ENCODE assay signal across 16 cellular contexts in genomic region chr3:113002033-113002432, GRCh38. TPM values are rescaled to one million over a fixed set of nuclear protein-coding genes. Genes with fewer than 3 reads are reported as not detected.
DNase-seq lines count a peak whose midpoint lies in the region; ATAC-seq and TF ChIP-seq lines count a peak whose summit lies in the region.
"Had no signal": no experiment of that assay in that cellular context is flagged by ENCODE, and none has a peak within 500 bp of the region (broad histone marks: within the 10 kb centered on the region; RNA-seq: fewer than 3 reads in every experiment).

No MANE protein-coding gene starts in this region.

- POLR2A ChIA-PET in CD4-positive, alpha-beta T cell (lab: Charles Lee), result interaction anchor here (0.6 to 3.3 kb wide), 9 partner anchors 10 to 268 kb away, joined by 3 to 33 read pairs (median 3); partner anchors contain the start of gene GTPBP8

- H3K4me3 Mint-ChIP-seq in CD4-positive, alpha-beta T cell, result peak overlapping the region; percentile 36
- no peak overlapping the region for H3K4me3 Mint-ChIP-seq in activated T-helper 1 cell treated with anti-CD3 and anti-CD28 coated beads, Interleukin-12 subunit alpha, Interleukin-12 subunit beta, Interleukin-2, Interleukin-4 antibody, amounts not matched to agents 30 ng/mL and 10 ng/mL and 1 ng/mL, durations not matched to agents 14 hours and 24 hours and 36 hours

- no peaks in the 10 kb centered on the region for H3K27me3 Mint-ChIP-seq in CD4-positive, alpha-beta T cell
- no peaks in the 10 kb centered on the region for H3K27me3 Mint-ChIP-seq in activated T-helper 1 cell treated with anti-CD3 and anti-CD28 coated beads, Interleukin-12 subunit alpha, Interleukin-12 subunit beta, Interleukin-2, Interleukin-4 antibody, amounts not matched to agents 30 ng/mL and 10 ng/mL and 1 ng/mL, durations not matched to agents 14 hours and 24 hours and 36 hours (ENCODE audit: insufficient read depth)

- peak overlapping the region; percentile 90 for H3K27ac Mint-ChIP-seq in CD4-positive, alpha-beta T cell
- H3K27ac Mint-ChIP-seq in activated T-helper 1 cell treated with anti-CD3 and anti-CD28 coated beads, Interleukin-12 subunit alpha, Interleukin-12 subunit beta, Interleukin-2, Interleukin-4 antibody, amounts not matched to agents 30 ng/mL and 10 ng/mL and 1 ng/mL, durations not matched to agents 14 hours and 24 hours and 36 hours, result peak overlapping the region; percentile 85

- H3K36me3 Mint-ChIP-seq in CD4-positive, alpha-beta T cell (ENCODE audit: low read depth), result peaks cover 87% of the 10 kb centered on the region
- H3K36me3 Mint-ChIP-seq in activated T-helper 1 cell treated with anti-CD3 and anti-CD28 coated beads, Interleukin-12 subunit alpha, Interleukin-12 subunit beta, Interleukin-2, Interleukin-4 antibody, amounts not matched to agents 30 ng/mL and 10 ng/mL and 1 ng/mL, durations not matched to agents 14 hours and 24 hours and 36 hours (ENCODE audit: low read depth), result peaks cover 69% of the 10 kb centered on the region

- peak; percentile 7 for DNase-seq in CD1c-positive myeloid dendritic cell (ENCODE audit: extremely low spot score)
- no peak for DNase-seq in CD4-positive, alpha-beta T cell
- DNase-seq in activated T-helper 1 cell treated with anti-CD3 and anti-CD28 coated beads, Interleukin-12 subunit alpha, Interleukin-12 subunit beta, Interleukin-2, Interleukin-4 antibody, amounts not matched to agents 30 ng/mL and 10 ng/mL and 1 ng/mL, durations not matched to agents 14 hours and 24 hours and 36 hours (ENCODE audit: low spot score), result no peak
- DNase-seq in fibroblast of villous mesenchyme (ENCODE audit: low read depth), result peak; percentile 44
- no peak for DNase-seq in RKO (ENCODE audit: low spot score)
- no peak for DNase-seq in NCI-H187 (lab: John Stamatoyannopoulos, UW)
- no peak for DNase-seq in NCI-H1417 (lab: John Stamatoyannopoulos, UW)
- DNase-seq: brain microvascular endothelial cell, colonic mucosa, KG1, MV-4-11, NCI-H1694 treated with DMSO at 0.1 percent for 48 hours, occipital lobe, T-helper 9 cell had no signal

- ATAC-seq in CD4-positive, alpha-beta T cell (ENCODE audit: poor library complexity), result no peak

- H3K27ac ChIP-seq in CD4-positive, alpha-beta T cell (ENCODE audit: low read depth, low read length), result peak overlapping the region; percentile 22
- H3K27ac ChIP-seq: brain microvascular endothelial cell, colonic mucosa, SJSA1 had no signal

- CTCF ChIA-PET in CD4-positive, alpha-beta T cell (lab: Charles Lee), result interaction anchor here (0.9 to 2.5 kb wide), 3 partner anchors 17 to 27 kb away, joined by 3 to 9 read pairs (median 4); partner anchors contain the start of gene CD200R1

- no peak for TF ChIP-seq CTCF in CD4-positive, alpha-beta T cell (IDR thresholded peaks at IDR 0.05)
- no peak for TF ChIP-seq CTCF in fibroblast of villous mesenchyme (IDR thresholded peaks at IDR 0.05; ENCODE audit: insufficient read depth, low read depth, low read length)

- H3K9me3 Mint-ChIP-seq in CD4-positive, alpha-beta T cell, result no peaks in the 10 kb centered on the region
- H3K9me3 Mint-ChIP-seq in activated T-helper 1 cell treated with anti-CD3 and anti-CD28 coated beads, Interleukin-12 subunit alpha, Interleukin-12 subunit beta, Interleukin-2, Interleukin-4 antibody, amounts not matched to agents 30 ng/mL and 10 ng/mL and 1 ng/mL, durations not matched to agents 14 hours and 24 hours and 36 hours, result no peaks in the 10 kb centered on the region

- H3K27me3 ChIP-seq in CD4-positive, alpha-beta T cell (ENCODE audit: control insufficient read depth, insufficient read depth, low read length), result no peaks in the 10 kb centered on the region
- H3K27me3 ChIP-seq: brain microvascular endothelial cell, colonic mucosa, SJSA1 had no signal

- no peaks in the 10 kb centered on the region for H3K9me3 ChIP-seq in CD4-positive, alpha-beta T cell (ENCODE audit: control insufficient read depth, low read length)
- H3K9me3 ChIP-seq: colonic mucosa, SJSA1 had no signal

- peaks cover 90% of the 10 kb centered on the region for H3K4me1 Mint-ChIP-seq in CD4-positive, alpha-beta T cell (ENCODE audit: low read depth)
- peaks cover 64% of the 10 kb centered on the region for H3K4me1 Mint-ChIP-seq in activated T-helper 1 cell treated with anti-CD3 and anti-CD28 coated beads, Interleukin-12 subunit alpha, Interleukin-12 subunit beta, Interleukin-2, Interleukin-4 antibody, amounts not matched to agents 30 ng/mL and 10 ng/mL and 1 ng/mL, durations not matched to agents 14 hours and 24 hours and 36 hours (ENCODE audit: low read depth)

- intact Hi-C loops in CD4-positive, alpha-beta T cell (cut with DNase I, micrococcal nuclease), result no loop called here
- intact Hi-C loops in activated T-helper 1 cell treated with anti-CD3 and anti-CD28 coated beads, Interleukin-12 subunit alpha, Interleukin-12 subunit beta, Interleukin-2, Interleukin-4 antibody, amounts not matched to agents 30 ng/mL and 10 ng/mL and 1 ng/mL, durations not matched to agents 14 hours and 24 hours and 36 hours (cut with micrococcal nuclease), result no loop called here

- no peak overlapping the region for H3K4me3 ChIP-seq in fibroblast of villous mesenchyme (ENCODE audit: low read depth, low read length)
- H3K4me3 ChIP-seq: colonic mucosa, SJSA1 had no signal

RNA-seq across cellular contexts. Expression of gene GTPBP8, which starts 11.2 kb away (rescaled TPM):
- total RNA-seq in CD4-positive, alpha-beta T cell, result 10 to 100 TPM; 27.0 to 30.3 TPM
- total RNA-seq in activated T-helper 1 cell treated with anti-CD3 and anti-CD28 coated beads, Interleukin-12 subunit alpha, Interleukin-12 subunit beta, Interleukin-2, Interleukin-4 antibody, amounts not matched to agents 30 ng/mL and 10 ng/mL and 1 ng/mL, durations not matched to agents 14 hours and 24 hours and 36 hours, result 22.6 and 25.0 TPM in 2 replicates
- 40.6 and 44.9 TPM in 2 replicates for total RNA-seq in fibroblast of villous mesenchyme

RNA-seq across cellular contexts. Expression of gene CD200R1, which starts 27.1 kb away (rescaled TPM):
- 1 to 10 TPM; 4.0 to 4.7 TPM for total RNA-seq in CD4-positive, alpha-beta T cell
- total RNA-seq in activated T-helper 1 cell treated with anti-CD3 and anti-CD28 coated beads, Interleukin-12 subunit alpha, Interleukin-12 subunit beta, Interleukin-2, Interleukin-4 antibody, amounts not matched to agents 30 ng/mL and 10 ng/mL and 1 ng/mL, durations not matched to agents 14 hours and 24 hours and 36 hours, result 6.7 and 6.8 TPM in 2 replicates
- total RNA-seq in fibroblast of villous mesenchyme, result under 0.01 TPM in 2 replicates
- total RNA-seq: H4, SJSA1 had no signal

Comparison
In these comparisons a context has a peak if more than half of its experiments do, and no peak if none do; other contexts are left out.
1. DNase-seq: peak in CD1c-positive myeloid dendritic cell (single experiment) and fibroblast of villous mesenchyme (single experiment); none in CD4-positive, alpha-beta T cell (0 of 10), activated T-helper 1 cell treated with anti-CD3 and anti-CD28 coated beads, Interleukin-12 subunit alpha, Interleukin-12 subunit beta, Interleukin-2, Interleukin-4 antibody, amounts not matched to agents 30 ng/mL and 10 ng/mL and 1 ng/mL, durations not matched to agents 14 hours and 24 hours and 36 hours (single experiment), RKO (single experiment), NCI-H187 (0 of 2) and NCI-H1417 (0 of 3).